18 cellular contexts compared by ENCODE assay signal in the genomic region with DNA sequence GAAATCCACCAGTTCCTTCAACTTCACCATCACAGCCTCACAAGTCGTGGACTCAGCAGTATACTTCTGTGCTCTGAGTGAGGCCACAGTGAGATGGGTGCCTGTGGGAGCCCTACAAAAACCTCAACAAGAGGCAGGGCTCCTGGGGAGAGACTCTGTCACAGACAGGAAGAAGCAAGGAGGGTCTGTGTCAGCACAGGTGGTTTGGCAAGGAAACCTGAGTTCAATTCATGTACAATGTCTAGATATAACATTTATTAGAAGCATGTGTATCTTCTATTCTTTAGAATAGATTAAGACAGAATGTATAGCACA.
A peak's percentile ranks its signal among the peaks of the same experiment; 100 is the strongest.
DNase-seq lines count a peak whose midpoint lies in the region; ATAC-seq and TF ChIP-seq lines count a peak whose summit lies in the region.
"Had no signal": no experiment of that assay in that cellular context is flagged by ENCODE, and none has a peak within 500 bp of the region (broad histone marks: within the 10 kb centered on the region; RNA-seq: fewer than 3 reads in every experiment).

No MANE protein-coding gene starts in this region.

- TF ChIP-seq CTCF in CD8-positive, alpha-beta T cell (IDR thresholded peaks at IDR 0.05), result no peak

- H3K27me3 ChIP-seq in CD8-positive, alpha-beta T cell (ENCODE audit: insufficient read depth, low read length), result no peaks in the 10 kb centered on the region
- H3K27me3 ChIP-seq: body of pancreas, SJCRH30, tibial nerve had no signal

- H3K9me3 Mint-ChIP-seq in activated CD4-positive, alpha-beta T cell treated with anti-CD3 and anti-CD28 coated beads, Interleukin-2, amount 10 ng/mL, durations not matched to agents 24 days and 14 days, result no peaks in the 10 kb centered on the region
- H3K9me3 Mint-ChIP-seq in CD8-positive, alpha-beta T cell, result no peaks in the 10 kb centered on the region
- H3K9me3 Mint-ChIP-seq in activated CD8-positive, alpha-beta T cell treated with anti-CD3 and anti-CD28 coated beads, Interleukin-2, amount 10 ng/mL, durations not matched to agents 7 days and 5 days (ENCODE audit: insufficient read depth), result no peaks in the 10 kb centered on the region
- no peaks in the 10 kb centered on the region for H3K9me3 Mint-ChIP-seq in central memory CD8-positive, alpha-beta T cell

- peaks cover 16% of the 10 kb centered on the region for H3K4me1 ChIP-seq in CD8-positive, alpha-beta T cell (ENCODE audit: insufficient read depth, low read length)
- H3K4me1 ChIP-seq: body of pancreas, SJCRH30 had no signal

- intact Hi-C loops in activated CD4-positive, alpha-beta T cell treated with anti-CD3 and anti-CD28 coated beads, Interleukin-2, amount 10 ng/mL, durations not matched to agents 24 days and 14 days (cut with micrococcal nuclease), result no loop called here
- intact Hi-C loops in CD8-positive, alpha-beta T cell (cut with DNase I, micrococcal nuclease), result loop anchor here in 1 of 2 experiments (10.0 kb wide), 1 partner anchor 497 kb away; no protein-coding TSS in a partner anchor

- no peaks in the 10 kb centered on the region for H3K36me3 ChIP-seq in CD8-positive, alpha-beta T cell (ENCODE audit: insufficient read depth, low read length)
- H3K36me3 ChIP-seq: SJCRH30, tibial nerve had no signal

- POLR2A ChIA-PET in CD8-positive, alpha-beta T cell (lab: Charles Lee), result no interaction called here
- POLR2A ChIA-PET in activated CD8-positive, alpha-beta T cell treated with anti-CD3 and anti-CD28 coated beads, Interleukin-2, amount 10 ng/mL, durations not matched to agents 7 days and 5 days (lab: Charles Lee), result interaction anchor here (1.3 kb wide), 1 partner anchor 548 kb away, joined by 4 read pairs; no protein-coding TSS in a partner anchor

- H3K4me3 ChIP-seq in CD8-positive, alpha-beta T cell (ENCODE audit: low read depth, low read length), result no peak overlapping the region
- H3K4me3 ChIP-seq: A549, body of pancreas, SJCRH30, tibial nerve had no signal

- peaks cover 10% of the 10 kb centered on the region for H3K36me3 Mint-ChIP-seq in activated CD4-positive, alpha-beta T cell treated with anti-CD3 and anti-CD28 coated beads, Interleukin-2, amount 10 ng/mL, durations not matched to agents 24 days and 14 days (ENCODE audit: low read depth)
- H3K36me3 Mint-ChIP-seq in CD8-positive, alpha-beta T cell, result peaks cover 3% of the 10 kb centered on the region
- H3K36me3 Mint-ChIP-seq in activated CD8-positive, alpha-beta T cell treated with anti-CD3 and anti-CD28 coated beads, Interleukin-2, amount 10 ng/mL, durations not matched to agents 7 days and 5 days (ENCODE audit: low read depth), result peaks cover 10% of the 10 kb centered on the region
- H3K36me3 Mint-ChIP-seq in central memory CD8-positive, alpha-beta T cell (ENCODE audit: insufficient read depth), result peaks cover 6% of the 10 kb centered on the region

- no peaks in the 10 kb centered on the region for H3K27me3 Mint-ChIP-seq in activated CD4-positive, alpha-beta T cell treated with anti-CD3 and anti-CD28 coated beads, Interleukin-2, amount 10 ng/mL, durations not matched to agents 24 days and 14 days
- no peaks in the 10 kb centered on the region for H3K27me3 Mint-ChIP-seq in CD8-positive, alpha-beta T cell (ENCODE audit: low read depth)
- no peaks in the 10 kb centered on the region for H3K27me3 Mint-ChIP-seq in activated CD8-positive, alpha-beta T cell treated with anti-CD3 and anti-CD28 coated beads, Interleukin-2, amount 10 ng/mL, durations not matched to agents 7 days and 5 days (ENCODE audit: low read depth)
- no peaks in the 10 kb centered on the region for H3K27me3 Mint-ChIP-seq in central memory CD8-positive, alpha-beta T cell

- H3K27ac Mint-ChIP-seq in activated CD4-positive, alpha-beta T cell treated with anti-CD3 and anti-CD28 coated beads, Interleukin-2, amount 10 ng/mL, durations not matched to agents 24 days and 14 days, result peak overlapping the region; percentile 90
- peak overlapping the region; percentile 94 for H3K27ac Mint-ChIP-seq in CD8-positive, alpha-beta T cell
- H3K27ac Mint-ChIP-seq in activated CD8-positive, alpha-beta T cell treated with anti-CD3 and anti-CD28 coated beads, Interleukin-2, amount 10 ng/mL, durations not matched to agents 7 days and 5 days, result peak overlapping the region; percentile 92
- H3K27ac Mint-ChIP-seq in central memory CD8-positive, alpha-beta T cell (ENCODE audit: low read depth), result no peak overlapping the region
- H3K27ac Mint-ChIP-seq: nephron had no signal

- H3K4me3 Mint-ChIP-seq in activated CD4-positive, alpha-beta T cell treated with anti-CD3 and anti-CD28 coated beads, Interleukin-2, amount 10 ng/mL, durations not matched to agents 24 days and 14 days, result peak overlapping the region; percentile 47
- H3K4me3 Mint-ChIP-seq in CD8-positive, alpha-beta T cell, result peak overlapping the region; percentile 82
- H3K4me3 Mint-ChIP-seq in activated CD8-positive, alpha-beta T cell treated with anti-CD3 and anti-CD28 coated beads, Interleukin-2, amount 10 ng/mL, durations not matched to agents 7 days and 5 days, result peak overlapping the region; percentile 64
- no peak overlapping the region for H3K4me3 Mint-ChIP-seq in central memory CD8-positive, alpha-beta T cell
- H3K4me3 Mint-ChIP-seq: nephron had no signal

- CTCF ChIA-PET in CD8-positive, alpha-beta T cell (lab: Charles Lee), result interaction anchor here (1.5 kb wide), 1 partner anchor 18 kb away, joined by 3 read pairs; no protein-coding TSS in a partner anchor
- CTCF ChIA-PET in activated CD8-positive, alpha-beta T cell treated with anti-CD3 and anti-CD28 coated beads, Interleukin-2, amount 10 ng/mL, durations not matched to agents 7 days and 5 days (lab: Charles Lee), result interaction anchor here (0.9 to 2.2 kb wide), 4 partner anchors 11 to 562 kb away, joined by 3 to 10 read pairs (median 4); no protein-coding TSS in a partner anchor

- H3K9me3 ChIP-seq in CD8-positive, alpha-beta T cell (ENCODE audit: low read length), result no peaks in the 10 kb centered on the region
- H3K9me3 ChIP-seq: body of pancreas, SJCRH30 had no signal

- peak; percentile 67 for ATAC-seq in CD8-positive, alpha-beta T cell
- ATAC-seq in activated CD8-positive, alpha-beta T cell treated with anti-CD3 and anti-CD28 coated beads, Interleukin-2, amount 10 ng/mL, durations not matched to agents 7 days and 5 days, result peak; percentile 71
- ATAC-seq in central memory CD8-positive, alpha-beta T cell (replicated peaks; ENCODE audit: extremely low read depth, poor library complexity, severe bottlenecking), result peak; percentile 42
- ATAC-seq: A549, body of pancreas had no signal

- DNase-seq in activated CD4-positive, alpha-beta T cell treated with anti-CD3 and anti-CD28 coated beads, Interleukin-2, amount 10 ng/mL, durations not matched to agents 24 days and 14 days, result peak; percentile 68
- no peak for DNase-seq in activated CD4-positive, alpha-beta T cell treated with anti-CD3 and anti-CD28 coated beads, Interleukin-2, amount 50 U/mL, for 4 hours
- peak in 2 of 7 experiments; percentile 5 to 22 for DNase-seq in CD8-positive, alpha-beta T cell
- DNase-seq in activated CD8-positive, alpha-beta T cell treated with anti-CD3 and anti-CD28 coated beads, Interleukin-2, amount 10 ng/mL, durations not matched to agents 7 days and 5 days, result peak; percentile 48
- no peak for DNase-seq in central memory CD8-positive, alpha-beta T cell (ENCODE audit: low spot score in 2 of 2)
- no peak for DNase-seq in hippocampal formation (lab: John Stamatoyannopoulos, UW)
- DNase-seq in mesenteric fat pad (ENCODE audit: low spot score), result no peak
- no peak for DNase-seq in AG08396 (ENCODE audit: low spot score)
- DNase-seq: activated CD4-positive, CD25-positive, alpha-beta regulatory T cell treated with anti-CD3 and anti-CD28 coated beads, Interleukin-2, amount 50 U/mL, for 72 hours; body of pancreas; Karpas-422; kidney; NCI-H1436; NCI-H446 treated with DMSO at 0.1 percent for 48 hours; SJCRH30 had no signal

- H3K27ac ChIP-seq in CD8-positive, alpha-beta T cell (ENCODE audit: low read depth, low read length), result peak overlapping the region; percentile 40
- H3K27ac ChIP-seq: A549, body of pancreas, SJCRH30, tibial nerve had no signal

- peaks cover 19% of the 10 kb centered on the region for H3K4me1 Mint-ChIP-seq in activated CD4-positive, alpha-beta T cell treated with anti-CD3 and anti-CD28 coated beads, Interleukin-2, amount 10 ng/mL, durations not matched to agents 24 days and 14 days
- peaks cover 19% of the 10 kb centered on the region for H3K4me1 Mint-ChIP-seq in CD8-positive, alpha-beta T cell (ENCODE audit: low read depth)
- H3K4me1 Mint-ChIP-seq in activated CD8-positive, alpha-beta T cell treated with anti-CD3 and anti-CD28 coated beads, Interleukin-2, amount 10 ng/mL, durations not matched to agents 7 days and 5 days (ENCODE audit: low read depth), result peaks cover 63% of the 10 kb centered on the region
- H3K4me1 Mint-ChIP-seq in central memory CD8-positive, alpha-beta T cell, result peaks cover 9% of the 10 kb centered on the region
- H3K4me1 Mint-ChIP-seq: nephron had no signal

Comparison
In these comparisons a context has a peak if more than half of its experiments do, and no peak if none do; other contexts are left out.
1. DNase-seq: peak in activated CD4-positive, alpha-beta T cell treated with anti-CD3 and anti-CD28 coated beads, Interleukin-2, amount 10 ng/mL, durations not matched to agents 24 days and 14 days (single experiment) and activated CD8-positive, alpha-beta T cell treated with anti-CD3 and anti-CD28 coated beads, Interleukin-2, amount 10 ng/mL, durations not matched to agents 7 days and 5 days (single experiment); none in activated CD4-positive, alpha-beta T cell treated with anti-CD3 and anti-CD28 coated beads, Interleukin-2, amount 50 U/mL, for 4 hours (0 of 2), central memory CD8-positive, alpha-beta T cell (0 of 2), hippocampal formation (0 of 2), mesenteric fat pad (single experiment) and AG08396 (single experiment).
2. Peak in every context shown above with its lines, with median percentiles within 50 percentile points of each other: ATAC-seq.